Comparison of ENCODE assay signal across 17 cellular contexts in the genomic region with DNA sequence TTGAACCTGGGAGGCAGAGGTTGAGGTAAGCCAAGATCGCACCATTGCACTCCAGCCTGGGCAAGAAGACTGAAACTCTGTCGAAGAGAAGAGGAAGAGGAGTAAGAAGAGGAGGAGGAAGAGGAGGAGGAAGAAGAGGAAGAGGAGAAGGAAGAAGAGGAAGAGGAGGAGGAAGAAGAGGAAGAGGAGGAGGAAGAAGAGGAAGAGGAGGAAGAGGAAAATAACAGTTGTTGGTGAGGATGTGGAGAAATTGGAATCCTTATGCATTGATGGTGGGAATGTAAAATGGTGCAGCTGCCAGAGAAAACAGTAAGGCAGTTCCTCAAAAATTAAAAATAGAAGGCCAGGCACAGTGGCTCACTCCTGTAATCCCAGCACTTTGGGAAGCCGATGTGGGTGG. TPM values are rescaled to one million over a fixed set of nuclear protein-coding genes. Genes with fewer than 3 reads are reported as not detected.
DNase-seq lines count a peak whose midpoint lies in the region; TF ChIP-seq lines count a peak whose summit lies in the region.
"Had no signal": no experiment of that assay in that cellular context is flagged by ENCODE, and none has a peak within 500 bp of the region (broad histone marks: within the 10 kb centered on the region; RNA-seq: fewer than 3 reads in every experiment).

No MANE protein-coding gene starts in this region.

- no peaks in the 10 kb centered on the region for H3K9me3 ChIP-seq in BLaER1 treated with 17β-estradiol and CSF1 and Interleukin-3, amounts not matched to agents 10 nM and 100 nM (replicated peaks in 1 of 11)
- H3K9me3 ChIP-seq in DOHH2 (ENCODE audit: control insufficient read depth, insufficient read depth, low read length) (no peaks in the 10 kb centered on the region), SU-DHL-6 (ENCODE audit: insufficient read depth, low read length) (no peaks in the 10 kb centered on the region), neutrophil (no peaks in the 10 kb centered on the region), H9 (ENCODE audit: control insufficient read depth, low read depth, low read length) (no peaks in the 10 kb centered on the region)
- H3K9me3 ChIP-seq: BE2C, Caco-2 had no signal

- H3K9me3 Mint-ChIP-seq in H9: no peaks in the 10 kb centered on the region
- H3K9me3 Mint-ChIP-seq: CD4-positive, alpha-beta T cell; IgD-negative memory B cell had no signal

- no peak overlapping the region for H2BK15ac ChIP-seq in H9 (ENCODE audit: low read depth, low read length)

- no peak overlapping the region for H3K9ac ChIP-seq in BLaER1 treated with 17β-estradiol and CSF1 and Interleukin-3, amounts not matched to agents 10 nM and 100 nM
- H3K9ac ChIP-seq in SU-DHL-6 (ENCODE audit: low read length) (peak overlapping the region; percentile 6; the same call in 1 of the 2 replicates), H9 (ENCODE audit: extremely low read depth, insufficient read length, low read length) (no peak overlapping the region)

- no peaks in the 10 kb centered on the region for H3K9me2 ChIP-seq in DOHH2 (replicated peaks; ENCODE audit: control insufficient read depth, low read length)
- no peaks in the 10 kb centered on the region for H3K9me2 ChIP-seq in SU-DHL-6 (replicated peaks; ENCODE audit: insufficient read depth, low read length)

- no peaks in the 10 kb centered on the region for H3K36me3 ChIP-seq in BLaER1 treated with 17β-estradiol and CSF1 and Interleukin-3, amounts not matched to agents 10 nM and 100 nM
- H3K36me3 ChIP-seq in DOHH2 (ENCODE audit: control insufficient read depth, low read length) (no peaks in the 10 kb centered on the region), SU-DHL-6 (ENCODE audit: low read length) (no peaks in the 10 kb centered on the region), neutrophil (no peaks in the 10 kb centered on the region)
- H3K36me3 ChIP-seq: BE2C had no signal

- H3K27me3 ChIP-seq in BLaER1 treated with 17β-estradiol and CSF1 and Interleukin-3, amounts not matched to agents 10 nM and 100 nM: no peaks in the 10 kb centered on the region
- no peaks in the 10 kb centered on the region for H3K27me3 ChIP-seq in DOHH2 (ENCODE audit: control insufficient read depth, low read length)
- H3K27me3 ChIP-seq in SU-DHL-6 (ENCODE audit: low read length): no peaks in the 10 kb centered on the region
- H3K27me3 ChIP-seq in neutrophil: no peaks in the 10 kb centered on the region
- H3K27me3 ChIP-seq in H9 (ENCODE audit: insufficient read depth, low read length): no peaks in the 10 kb centered on the region
- H3K27me3 ChIP-seq: BE2C had no signal

- H3K23ac ChIP-seq in H9 (ENCODE audit: insufficient read length, low read depth, low read length): no peak overlapping the region

- no peak overlapping the region for H2BK20ac ChIP-seq in H9 (ENCODE audit: low read depth, low read length, poor library complexity, severe bottlenecking)

- peak overlapping the region in 8 of 11 experiments; percentile 4 to 41 (median 18); a peak in 8 of 22 replicates for H3K4me2 ChIP-seq in BLaER1 treated with 17β-estradiol and CSF1 and Interleukin-3, amounts not matched to agents 10 nM and 100 nM
- H3K4me2 ChIP-seq in DOHH2 (ENCODE audit: low read length) (peak overlapping the region; percentile 56), SU-DHL-6 (ENCODE audit: low read depth, low read length, poor library complexity, severe bottlenecking) (peak overlapping the region; percentile 39), H9 (ENCODE audit: insufficient read depth, insufficient read length, low read length) (no peak overlapping the region)

- no peak overlapping the region for H4K8ac ChIP-seq in H9 (replicated peaks; ENCODE audit: insufficient read length, low read depth, low read length)

- peaks cover 9 to 17% of the 10 kb centered on the region in 2 experiments for H3K4me1 Mint-ChIP-seq in H9

- H3F3A ChIP-seq in DOHH2 (ENCODE audit: control insufficient read depth, insufficient read depth) (peaks cover 9% of the 10 kb centered on the region; the same call in 1 of the 2 replicates), SU-DHL-6 (ENCODE audit: insufficient read depth) (no peaks in the 10 kb centered on the region)

- H2BK12ac ChIP-seq in H9 (ENCODE audit: insufficient read length, low read depth, low read length): no peak overlapping the region

- H2BK5ac ChIP-seq in H9 (ENCODE audit: insufficient read length, low read length): no peak overlapping the region

- TF ChIP-seq CTCF in DOHH2 (IDR thresholded peaks at IDR 0.05; ENCODE audit: low read depth, low read length, poor library complexity, severe bottlenecking) (no peak), SU-DHL-6 (IDR thresholded peaks at IDR 0.05; ENCODE audit: insufficient read depth, low read length, poor library complexity, severe bottlenecking) (no peak), neutrophil (IDR thresholded peaks at IDR 0.05) (no peak), H9 (conservative IDR thresholded peaks at IDR 0.05) (no peak)

- H4K20me1 ChIP-seq in BLaER1 treated with 17β-estradiol and CSF1 and Interleukin-3, amounts not matched to agents 10 nM and 100 nM: no peaks in the 10 kb centered on the region
- H4K20me1 ChIP-seq in DOHH2 (ENCODE audit: control insufficient read depth, insufficient read depth, low read depth, low read length): no peaks in the 10 kb centered on the region
- H4K20me1 ChIP-seq in SU-DHL-6 (ENCODE audit: low read depth, low read length): no peaks in the 10 kb centered on the region
- H4K20me1 ChIP-seq in H9 (ENCODE audit: control insufficient read depth, insufficient read depth, insufficient read length): no peaks in the 10 kb centered on the region

- peaks cover 6% of the 10 kb centered on the region; the same call in 1 of the 2 replicates for H3K27me3 Mint-ChIP-seq in H9 (ENCODE audit: low read depth)
- H3K27me3 Mint-ChIP-seq: CD4-positive, alpha-beta T cell had no signal

- H3K14ac ChIP-seq in H9 (ENCODE audit: insufficient read depth, low read length): no peak overlapping the region

- H2AK5ac ChIP-seq in H9 (ENCODE audit: insufficient read length, low read length): no peak overlapping the region

- H2AFZ ChIP-seq in SU-DHL-6 (ENCODE audit: low read depth, low read length, severe bottlenecking): no peak overlapping the region
- H2AFZ ChIP-seq in H9 (ENCODE audit: low read length): no peak overlapping the region

- DNase-seq in activated naive CD4-positive, alpha-beta T cell treated with Interleukin-2 at 50 U/mL for 16 hours: no peak
- DNase-seq in H9 (no peak), GDM1 (lab: John Stamatoyannopoulos, UW) (no peak)
- DNase-seq: ACHN; BE2C; Caco-2; CD4-positive, alpha-beta T cell; GOT3; H7 had no signal

- H3K56ac ChIP-seq in H9 (ENCODE audit: insufficient read length, low read depth, low read length): no peak overlapping the region

- H3T11ph ChIP-seq in H9 (ENCODE audit: low read length): no peak overlapping the region

- no peaks in the 10 kb centered on the region for H3K79me1 ChIP-seq in H9 (ENCODE audit: insufficient read depth, low read depth, low read length, poor library complexity, severe bottlenecking)

- no peak overlapping the region for H3K27ac Mint-ChIP-seq in H9
- H3K27ac Mint-ChIP-seq: CD4-positive, alpha-beta T cell had no signal

- H3K4me3 ChIP-seq in BLaER1 treated with 17β-estradiol and CSF1 and Interleukin-3, amounts not matched to agents 10 nM and 100 nM: no peak overlapping the region
- H3K4me3 ChIP-seq in DOHH2 (ENCODE audit: low read length) (peak overlapping the region; percentile 45), SU-DHL-6 (ENCODE audit: insufficient read depth, low read length, poor library complexity, severe bottlenecking) (peak overlapping the region; percentile 36), neutrophil (ENCODE audit: low read depth in 1 of 2, low read length in 1 of 2) (no peak overlapping the region)
- H3K4me3 ChIP-seq: GM12878 had no signal

- no peak overlapping the region; a peak in 1 of 5 replicates for H3K4me3 Mint-ChIP-seq in H9
- H3K4me3 Mint-ChIP-seq: CD4-positive, alpha-beta T cell had no signal

- H2BK120ac ChIP-seq in H9 (ENCODE audit: low read depth, low read length, poor library complexity, severe bottlenecking): no peak overlapping the region

- no peak overlapping the region for H3K18ac ChIP-seq in H9 (ENCODE audit: insufficient read length, low read depth, low read length)

- no peaks in the 10 kb centered on the region for H3K36me3 Mint-ChIP-seq in H9 (ENCODE audit: insufficient read depth in 1 of 3, low read depth in 3 of 3)

- no peak overlapping the region for H4K91ac ChIP-seq in H9 (ENCODE audit: insufficient read length, low read depth, low read length)

- no peak overlapping the region for H3K4ac ChIP-seq in H9 (ENCODE audit: low read depth, low read length)

- H3K4me1 ChIP-seq in BLaER1 treated with 17β-estradiol and CSF1 and Interleukin-3, amounts not matched to agents 10 nM and 100 nM: peaks cover 7 to 42% (median 23%) of the 10 kb centered on the region in 10 experiments; a peak in 18 of 20 replicates
- H3K4me1 ChIP-seq in DOHH2 (ENCODE audit: control insufficient read depth, low read length): peaks cover 20% of the 10 kb centered on the region
- H3K4me1 ChIP-seq in neutrophil (ENCODE audit: control insufficient read depth in 1 of 2, insufficient read depth in 1 of 2, low read depth in 1 of 2, low read length in 1 of 2): peaks cover 15 to 18% of the 10 kb centered on the region in 2 experiments
- H3K4me1 ChIP-seq in H9 (ENCODE audit: insufficient read depth, low read length): no peaks in the 10 kb centered on the region
- H3K4me1 ChIP-seq: BE2C, Caco-2 had no signal

- no CpG with 5 or more reads among the region's 3 CpGs for WGBS in H9 (ENCODE audit: extremely low coverage, insufficient read length, low lambda C conversion rate)

- H3K79me2 ChIP-seq in DOHH2 (ENCODE audit: control insufficient read depth, low read length): peaks cover 7% of the 10 kb centered on the region
- H3K79me2 ChIP-seq in SU-DHL-6 (ENCODE audit: insufficient read depth, low read length): no peaks in the 10 kb centered on the region
- no peaks in the 10 kb centered on the region for H3K79me2 ChIP-seq in H9 (ENCODE audit: insufficient read depth, low read length)

- no peaks in the 10 kb centered on the region for H3K23me2 ChIP-seq in H9 (ENCODE audit: insufficient read length, low read depth, low read length, poor library complexity, severe bottlenecking)

- no peak overlapping the region for H3K27ac ChIP-seq in BLaER1 treated with 17β-estradiol and CSF1 and Interleukin-3, amounts not matched to agents 10 nM and 100 nM
- H3K27ac ChIP-seq in DOHH2 (ENCODE audit: low read depth, low read length) (no peak overlapping the region), SU-DHL-6 (ENCODE audit: low read depth, low read length) (no peak overlapping the region), neutrophil (peak overlapping the region; percentile 52), H9 (ENCODE audit: insufficient read length, low read depth, low read length) (no peak overlapping the region)
- H3K27ac ChIP-seq: C4-2B had no signal

- H4K5ac ChIP-seq in H9 (ENCODE audit: insufficient read length, low read depth, low read length): no peak overlapping the region

RNA-seq across cellular contexts. Expression of a gene that starts 8.5 kb away (rescaled TPM):
- 1,269 and 1,271 TPM in 2 replicates for total RNA-seq in H9 (2021)

RNA-seq across cellular contexts. Expression of a gene that starts 57.4 kb away (rescaled TPM):
- 0.13 and 0.20 TPM in 2 replicates for total RNA-seq in H9 (2021)
- total RNA-seq: Caco-2, HepG2 had no signal

Comparison
In these comparisons a context has a peak if more than half of its experiments do, and no peak if none do; other contexts are left out.
1. H3K4me3 ChIP-seq: peak in DOHH2 (single experiment) and SU-DHL-6 (single experiment); none in BLaER1 treated with 17β-estradiol and CSF1 and Interleukin-3, amounts not matched to agents 10 nM and 100 nM (0 of 10) and neutrophil (0 of 2).